ENCODE assay signal across 8 cellular contexts in genomic region chr12:47078086-47078395, GRCh38. TPM values are rescaled to one million over a fixed set of nuclear protein-coding genes. Genes with fewer than 3 reads are reported as not detected.
DNase-seq lines count a peak whose midpoint lies in the region; ATAC-seq and TF ChIP-seq lines count a peak whose summit lies in the region.

No MANE protein-coding gene starts in this region.

- WGBS in prostate gland = 95% methylated on average over 8 of the region's 8 CpGs

- H3K4me1 ChIP-seq in prostate gland (replicated peaks) = no peaks in the 10 kb centered on the region
- H3K4me1 ChIP-seq in left lung = peaks cover 8 to 46% of the 10 kb centered on the region in 2 donors

- peak overlapping the region; percentile 2 for H3K27ac Mint-ChIP-seq in stimulated activated naive CD8-positive, alpha-beta T cell treated with anti-CD3 and anti-CD28 coated beads, Interleukin-15, Interleukin-2, amounts not matched to agents 100 ng/mL and 50 ng/mL, for 24 hours
- H3K27ac Mint-ChIP-seq in brain (no peak overlapping the region), naive B cell (peak overlapping the region in 2 of 6 donors; percentile 34 to 66)

- DNase-seq in stimulated activated naive CD8-positive, alpha-beta T cell treated with anti-CD3 and anti-CD28 coated beads, Interleukin-15, Interleukin-2, amounts not matched to agents 100 U/mL and 50 U/mL, for 24 hours = no peak
- DNase-seq in naive B cell = no peak
- no peak for DNase-seq in COR-L47 (lab: John Stamatoyannopoulos, UW)
- DNase-seq in prostate gland (ENCODE audit: low spot score) = no peak
- DNase-seq in dedifferentiated amniotic fluid mesenchymal stem cell (ENCODE audit: extremely low spot score) = no peak
- no peak for DNase-seq in left lung

- no peak for ATAC-seq in stimulated activated naive CD8-positive, alpha-beta T cell treated with anti-CD3 and anti-CD28 coated beads, Interleukin-15, Interleukin-2, amounts not matched to agents 100 U/mL and 50 U/mL, for 24 hours
- ATAC-seq in naive B cell (ENCODE audit: low read depth in 2 of 2) (no peak), left lung (no peak)

- TF ChIP-seq POLR2A in prostate gland (IDR thresholded peaks at IDR 0.05) = no peak

- intact Hi-C loops in prostate gland (cut with DNase I) = loop anchor here (5.0 kb wide), 3 partner anchors 41 to 319 kb away; no protein-coding TSS in a partner anchor
- intact Hi-C loops in left lung (cut with DNase I) = no loop called here

- H3K27me3 Mint-ChIP-seq in stimulated activated naive CD8-positive, alpha-beta T cell treated with anti-CD3 and anti-CD28 coated beads, Interleukin-15, Interleukin-2, amounts not matched to agents 100 ng/mL and 50 ng/mL, for 24 hours = no peaks in the 10 kb centered on the region
- H3K27me3 Mint-ChIP-seq in brain (peaks cover 43% of the 10 kb centered on the region), naive B cell (no peaks in the 10 kb centered on the region)

- H3K9me3 ChIP-seq in prostate gland (no peaks in the 10 kb centered on the region), left lung (no peaks in the 10 kb centered on the region)

- peaks cover 46% of the 10 kb centered on the region for H3K36me3 Mint-ChIP-seq in stimulated activated naive CD8-positive, alpha-beta T cell treated with anti-CD3 and anti-CD28 coated beads, Interleukin-15, Interleukin-2, amounts not matched to agents 100 ng/mL and 50 ng/mL, for 24 hours (ENCODE audit: low read depth)
- no peaks in the 10 kb centered on the region for H3K36me3 Mint-ChIP-seq in brain
- H3K36me3 Mint-ChIP-seq in naive B cell = peaks cover 0 to 8% of the 10 kb centered on the region in 2 donors

- H3K4me1 Mint-ChIP-seq in stimulated activated naive CD8-positive, alpha-beta T cell treated with anti-CD3 and anti-CD28 coated beads, Interleukin-15, Interleukin-2, amounts not matched to agents 100 ng/mL and 50 ng/mL, for 24 hours (ENCODE audit: low read depth) = peaks cover 63% of the 10 kb centered on the region
- H3K4me1 Mint-ChIP-seq in brain (peaks cover 25% of the 10 kb centered on the region), naive B cell (peaks cover 28 to 50% (median 37%) of the 10 kb centered on the region in 3 donors)

- H3K27me3 ChIP-seq in prostate gland (replicated peaks; ENCODE audit: insufficient read depth) (no peaks in the 10 kb centered on the region), left lung (peaks cover 0 to 23% of the 10 kb centered on the region in 2 donors)

- TF ChIP-seq CTCF in brain (conservative IDR thresholded peaks at IDR 0.05) = no peak
- no peak for TF ChIP-seq CTCF in prostate gland (IDR thresholded peaks at IDR 0.05)
- TF ChIP-seq CTCF in left lung (IDR thresholded peaks at IDR 0.05) = no peak

- H3K9me3 Mint-ChIP-seq in stimulated activated naive CD8-positive, alpha-beta T cell treated with anti-CD3 and anti-CD28 coated beads, Interleukin-15, Interleukin-2, amounts not matched to agents 100 ng/mL and 50 ng/mL, for 24 hours = no peaks in the 10 kb centered on the region
- H3K9me3 Mint-ChIP-seq in brain = no peaks in the 10 kb centered on the region
- no peaks in the 10 kb centered on the region for H3K9me3 Mint-ChIP-seq in naive B cell

- H3K4me3 ChIP-seq in prostate gland (no peak overlapping the region), left lung (no peak overlapping the region)

- peak overlapping the region; percentile 96 for H3K4me3 Mint-ChIP-seq in stimulated activated naive CD8-positive, alpha-beta T cell treated with anti-CD3 and anti-CD28 coated beads, Interleukin-15, Interleukin-2, amounts not matched to agents 100 ng/mL and 50 ng/mL, for 24 hours
- H3K4me3 Mint-ChIP-seq in brain (peak overlapping the region in 4 of 5 experiments; percentile 59 to 94 (median 88)), naive B cell (peak overlapping the region in 6 of 8 donors; percentile 22 to 94 (median 68))

- H3K27ac ChIP-seq in prostate gland (no peak overlapping the region), left lung (no peak overlapping the region)

- H3K36me3 ChIP-seq in prostate gland (no peaks in the 10 kb centered on the region), left lung (no peaks in the 10 kb centered on the region)

RNA-seq across cellular contexts. Expression of gene PCED1B, which starts 1.4 kb away (rescaled TPM):
- polyA plus RNA-seq in brain (ENCODE audit: insufficient read depth, low read depth, low replicate concordance) (0.39 TPM), naive B cell (ENCODE audit: low read depth in 6 of 6) (10 to 100 TPM in 3 of 6 donors, 1 to 10 TPM in 3; 8.2 to 17.4 (median 11.0) TPM)
- total RNA-seq in prostate gland (10 to 100 TPM in 1 of 2 donors, under 1 TPM in 1; 0.87 to 46.9 TPM), left lung (1 to 10 TPM; 4.8 to 8.1 TPM)

RNA-seq across cellular contexts. Expression of gene AMIGO2, which starts 1.7 kb away (rescaled TPM):
- polyA plus RNA-seq in brain (ENCODE audit: insufficient read depth, low read depth, low replicate concordance) (0.61 TPM), naive B cell (ENCODE audit: low read depth in 6 of 6) (10 to 100 TPM in 1 of 6 donors, 1 to 10 TPM in 4, under 1 TPM in 1; 0.08 to 10.7 (median 6.1) TPM)
- total RNA-seq in prostate gland (10 to 100 TPM in 1 of 2 donors, 1 to 10 TPM in 1; 6.3 to 44.9 TPM), left lung (10 to 100 TPM; 15.4 to 17.6 TPM)
